ENCODE assay signal across 8 cellular contexts in the genomic region with DNA sequence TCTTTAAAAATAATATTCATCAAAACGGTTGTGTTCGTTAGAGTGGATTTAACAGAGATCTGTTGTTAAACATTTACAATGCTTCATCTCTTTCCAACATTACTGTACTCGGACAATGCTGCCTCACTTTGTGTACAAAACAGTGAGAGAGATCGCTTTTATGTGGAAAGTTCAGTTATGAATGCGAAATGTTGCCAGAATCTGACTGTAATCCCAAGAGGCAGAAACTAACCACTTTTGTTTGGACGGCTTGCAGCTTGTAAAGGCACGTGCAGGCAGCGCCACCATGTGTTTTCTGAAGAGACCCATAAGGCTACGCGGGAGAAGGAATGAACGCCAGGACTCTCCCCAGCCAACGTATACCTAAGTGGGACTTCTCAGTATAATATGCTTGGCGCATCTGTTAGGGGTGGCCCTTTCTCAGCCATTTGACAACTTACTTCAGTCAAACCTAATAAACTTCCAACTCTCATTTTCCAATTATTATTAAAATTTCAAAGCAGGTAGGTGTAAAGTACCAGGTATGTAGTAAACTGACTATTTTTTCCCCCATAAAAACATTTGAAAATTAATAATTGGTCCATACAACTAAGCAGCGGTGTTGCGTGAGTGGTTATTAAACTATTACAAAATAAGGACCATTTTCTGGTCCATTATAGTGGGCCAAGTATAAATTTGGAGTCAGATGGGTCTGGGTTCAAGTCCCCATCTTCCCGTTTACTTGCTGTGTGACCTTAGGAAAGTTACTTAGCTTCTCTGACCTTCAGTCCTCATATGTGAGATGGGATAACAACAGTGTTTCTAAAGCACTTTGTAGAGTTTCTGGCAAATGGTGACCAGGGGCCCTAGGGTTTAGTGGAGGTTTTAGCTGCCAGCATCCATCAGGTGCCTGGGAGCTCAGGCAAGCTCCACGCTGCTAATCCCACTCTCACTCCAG. TPM values are rescaled to one million over a fixed set of nuclear protein-coding genes. Genes with fewer than 3 reads are reported as not detected.
DNase-seq lines count a peak whose midpoint lies in the region; ATAC-seq, FAIRE-seq and TF ChIP-seq lines count a peak whose summit lies in the region.

No MANE protein-coding gene starts in this region.

- H3K9ac ChIP-seq in HepG2 (ENCODE audit: insufficient read depth, low read depth, low read length) = no peak overlapping the region

- no peak overlapping the region for H3K27ac Mint-ChIP-seq in activated CD4-positive, alpha-beta T cell treated with anti-CD3 and anti-CD28 coated beads, Interleukin-2, amount 10 ng/mL, durations not matched to agents 24 days and 14 days

- H2AFZ ChIP-seq in ACC112 (ENCODE audit: low read length, unreplicated experiment) (no peak overlapping the region), HepG2 (ENCODE audit: low read length) (no peak overlapping the region)

- peaks cover 45% of the 10 kb centered on the region for H3K27me3 ChIP-seq in ACC112 (ENCODE audit: insufficient read depth, low read length)
- H3K27me3 ChIP-seq in HepG2 (ENCODE audit: control insufficient read depth in 1 of 2, insufficient read depth in 2 of 2, low read length in 2 of 2) = peaks cover 0 to 14% of the 10 kb centered on the region in 2 experiments; a peak in 3 of 5 replicates

- H3K4me1 Mint-ChIP-seq in activated CD4-positive, alpha-beta T cell treated with anti-CD3 and anti-CD28 coated beads, Interleukin-2, amount 10 ng/mL, durations not matched to agents 24 days and 14 days = peaks cover 17% of the 10 kb centered on the region

- H3K36me3 Mint-ChIP-seq in activated CD4-positive, alpha-beta T cell treated with anti-CD3 and anti-CD28 coated beads, Interleukin-2, amount 10 ng/mL, durations not matched to agents 24 days and 14 days (ENCODE audit: low read depth) = no peaks in the 10 kb centered on the region

- ATAC-seq in GM18505 (IDR thresholded peaks at IDR 0.05; ENCODE audit: unreplicated experiment) (peak; percentile 86), HG03342 (IDR thresholded peaks at IDR 0.05; ENCODE audit: unreplicated experiment) (peak; percentile 88), HepG2 (peak; percentile 90)

- H3K4me1 ChIP-seq in ACC112 (ENCODE audit: control insufficient read depth, insufficient read depth, low read length, unreplicated experiment) (peaks cover 18% of the 10 kb centered on the region), HepG2 (ENCODE audit: insufficient read depth, low read length) (peaks cover 31% of the 10 kb centered on the region)

- H3K36me3 ChIP-seq in ACC112 (ENCODE audit: insufficient read depth, low read length) (no peaks in the 10 kb centered on the region), HepG2 (replicated peaks in 1 of 2; ENCODE audit: control insufficient read depth in 1 of 2, insufficient read depth in 2 of 2, low read length in 2 of 2) (no peaks in the 10 kb centered on the region)

- in situ Hi-C loops in HepG2 (cut with HindIII; ENCODE audit: extremely low pct_ligation_motif_present, low pct_unique_long_range_greater_than_20kb) = loop anchor here (5.0 kb wide), 1 partner anchor 548 kb away; no protein-coding TSS in a partner anchor

- no peak for TF ChIP-seq EP300 in HepG2 (IDR thresholded peaks at IDR 0.05; ENCODE audit: low read depth in 2 of 2, low read length in 2 of 2)
- TF ChIP-seq EP300 in HepG2 (CRISPR knock-in tag; IDR thresholded peaks at IDR 0.05; ENCODE audit: borderline replicate concordance) = no peak

- H3K27ac ChIP-seq in ACC112 (ENCODE audit: low read depth, low read length) (no peak overlapping the region), HepG2 (ENCODE audit: extremely low read length, insufficient read depth, low read length) (no peak overlapping the region)

- peaks cover 36% of the 10 kb centered on the region for H3K27me3 Mint-ChIP-seq in activated CD4-positive, alpha-beta T cell treated with anti-CD3 and anti-CD28 coated beads, Interleukin-2, amount 10 ng/mL, durations not matched to agents 24 days and 14 days

- TF ChIP-seq POLR2A in GM18505 (IDR thresholded peaks at IDR 0.05; ENCODE audit: borderline replicate concordance, extremely low read depth, insufficient read depth, insufficient read length) (no peak), HepG2 (IDR thresholded peaks at IDR 0.05; ENCODE audit: insufficient read depth in 1 of 2, low read depth in 2 of 2, low read length in 2 of 2) (no peak)

- H3K4me3 Mint-ChIP-seq in activated CD4-positive, alpha-beta T cell treated with anti-CD3 and anti-CD28 coated beads, Interleukin-2, amount 10 ng/mL, durations not matched to agents 24 days and 14 days = no peak overlapping the region

- H3K9me3 ChIP-seq in HepG2 (ENCODE audit: low read length) = no peaks in the 10 kb centered on the region

- WGBS in HepG2 (ENCODE audit: low lambda C conversion rate) = 13% methylated on average over 17 of the region's 17 CpGs

- DNase-seq in NCI-H460 (ENCODE audit: extremely low read depth, low read depth) (peak; percentile 70), dedifferentiated amniotic fluid mesenchymal stem cell (ENCODE audit: extremely low spot score) (peak; percentile 95), HepG2 (ENCODE audit: low spot score) (peak; percentile 76)
- peak; percentile 87 for DNase-seq in activated CD4-positive, alpha-beta T cell treated with anti-CD3 and anti-CD28 coated beads, Interleukin-2, amount 10 ng/mL, durations not matched to agents 24 days and 14 days
- peak; percentile 40 to 48 for DNase-seq in stimulated activated CD4-positive, alpha-beta T cell treated with anti-CD3 and anti-CD28 coated beads, Interleukin-4, amount 100 ng/mL, for 48 hours (ENCODE audit: low read depth in 2 of 2)

- CTCF ChIA-PET in HepG2 (lab: Yijun Ruan, JAX; ENCODE audit: low intra/inter-chr PET ratio, low total read pairs) = interaction anchor here (1.7 kb wide), 1 partner anchor 549 kb away, joined by 27 read pairs; no protein-coding TSS in a partner anchor

- H4K20me1 ChIP-seq in HepG2 (ENCODE audit: insufficient read depth, low read length) = no peaks in the 10 kb centered on the region

- intact Hi-C loops in activated CD4-positive, alpha-beta T cell treated with anti-CD3 and anti-CD28 coated beads, Interleukin-2, amount 10 ng/mL, durations not matched to agents 24 days and 14 days (cut with micrococcal nuclease) = loop anchor here (1.0 to 10.0 kb wide), 4 partner anchors 21 to 1375 kb away; partner anchors contain the start of gene RALBP1
- intact Hi-C loops in HepG2 (cut with micrococcal nuclease; ENCODE audit: unreplicated experiment) = loop anchor here (1.0 kb wide), 1 partner anchor 549 kb away; no protein-coding TSS in a partner anchor

- POLR2A ChIA-PET in HepG2 (lab: Yijun Ruan, JAX) = no interaction called here

- peak; percentile 87 for TF ChIP-seq RAD21 in HepG2 (CRISPR knock-in tag; IDR thresholded peaks at IDR 0.05)

- no peaks in the 10 kb centered on the region for H3K9me3 Mint-ChIP-seq in activated CD4-positive, alpha-beta T cell treated with anti-CD3 and anti-CD28 coated beads, Interleukin-2, amount 10 ng/mL, durations not matched to agents 24 days and 14 days

- peak; percentile 91 for TF ChIP-seq CTCF in HepG2 (CRISPR knock-in tag; IDR thresholded peaks at IDR 0.05)

- no TSS peak for BruUV-seq in HepG2 (replicated peaks; lab: Mats Ljungman, UMichigan)

- no peaks in the 10 kb centered on the region for H3K79me2 ChIP-seq in ACC112 (ENCODE audit: control insufficient read depth, insufficient read depth, low read length, unreplicated experiment)
- no peaks in the 10 kb centered on the region for H3K79me2 ChIP-seq in HepG2 (ENCODE audit: insufficient read depth, low read length)

- peak overlapping the region; percentile 57 for H3K4me2 ChIP-seq in HepG2 (ENCODE audit: low read depth, low read length)

- peak; percentile 86 for FAIRE-seq in HepG2 (lab: Jason Lieb, UNC)

- H3K4me3 ChIP-seq in ACC112 (ENCODE audit: low read depth, low read length) (peak overlapping the region; percentile 20; the same call in 1 of the 2 replicates), HepG2 (replicated peaks in 1 of 3; ENCODE audit: insufficient read depth in 1 of 3, low read depth in 2 of 3, low read length in 3 of 3) (no peak overlapping the region)

TF ChIP-seq in HepG2, 621 proteins besides CTCF, POLR2A, EP300 and RAD21 (continues in another document):
- TF ChIP-seq HHEX (CRISPR knock-in tag; IDR thresholded peaks at IDR 0.05) = no peak
- no peak for TF ChIP-seq ZFYVE20 (CRISPR knock-in tag; IDR thresholded peaks at IDR 0.05; ENCODE audit: borderline replicate concordance, low read depth)
- TF ChIP-seq ZNF430 (CRISPR knock-in tag; IDR thresholded peaks at IDR 0.05) = no peak
- TF ChIP-seq HOXA3 (CRISPR knock-in tag; IDR thresholded peaks at IDR 0.05) = no peak; the same call in 1 of the 2 replicates
- TF ChIP-seq NFIC (IDR thresholded peaks at IDR 0.05; ENCODE audit: low read length) = no peak
- TF ChIP-seq EHMT2 (IDR thresholded peaks at IDR 0.05; ENCODE audit: borderline replicate concordance, low read depth, low read length) = no peak
- no peak for TF ChIP-seq ZNF446 (CRISPR knock-in tag; IDR thresholded peaks at IDR 0.05)

RNA-seq across cellular contexts. Expression of gene NAPG, which starts 5.6 kb away (rescaled TPM):
- total RNA-seq in NCI-H460 (2014; rRNA removed; shearing (Covaris generic)) = 27.0 and 30.8 TPM in 2 replicates
- 33.3 and 39.7 TPM in 2 replicates for polyA plus RNA-seq in NCI-H460 (2014; cell fraction: nucleus; rRNA removed)
- 36.4 and 38.7 TPM in 2 replicates for total RNA-seq in activated CD4-positive, alpha-beta T cell treated with anti-CD3 and anti-CD28 coated beads, Interleukin-2, amount 10 ng/mL, durations not matched to agents 24 days and 14 days
- 34.4 and 46.0 TPM in 2 replicates for total RNA-seq in HepG2 (2016; rRNA removed; fragmentation: Illumina TruSeq; extraction: Trizol)
- 13.1 and 18.0 TPM in 2 replicates for total RNA-seq in HepG2 (2016; cell fraction: cytosol; rRNA removed; fragmentation: Illumina TruSeq; extraction: Trizol; ENCODE audit: low read depth)
- total RNA-seq in HepG2 (2016; cell fraction: insoluble cytoplasmic fraction; rRNA removed; fragmentation: Illumina TruSeq; extraction: Trizol) = 33.7 and 49.2 TPM in 2 replicates
- 16.7 and 21.2 TPM in 2 replicates for total RNA-seq in HepG2 (2016; cell fraction: membrane; rRNA removed; fragmentation: Illumina TruSeq; extraction: Trizol)
- total RNA-seq in HepG2 (2016; cell fraction: nucleus; rRNA removed; fragmentation: Illumina TruSeq; extraction: Trizol) = 34.5 and 35.6 TPM in 2 replicates
- polyA plus RNA-seq in HepG2 (2011; rRNA removed) = 17.0 and 19.8 TPM in 2 replicates
- polyA plus RNA-seq in HepG2 (2011; cell fraction: cytosol; rRNA removed) = 7.7 and 11.1 TPM in 2 replicates
- 10.3 and 13.3 TPM in 2 replicates for polyA plus RNA-seq in HepG2 (2011; cell fraction: nucleus; rRNA removed)
- polyA plus RNA-seq in HepG2 (2012) = 15.2 and 17.1 TPM in 2 replicates
- polyA plus RNA-seq in HepG2 (2016; cell fraction: cytosol; fragmentation: Illumina TruSeq; extraction: Trizol; ENCODE audit: low read depth) = 3.7 and 4.1 TPM in 2 replicates
- polyA plus RNA-seq in HepG2 (2016; cell fraction: insoluble cytoplasmic fraction; fragmentation: Illumina TruSeq; extraction: Trizol; ENCODE audit: low read depth) = 31.6 and 34.5 TPM in 2 replicates
- 7.1 and 7.2 TPM in 2 replicates for polyA plus RNA-seq in HepG2 (2016; cell fraction: membrane; fragmentation: Illumina TruSeq; extraction: Trizol; ENCODE audit: low read depth)
- 35.2 and 40.1 TPM in 2 replicates for polyA plus RNA-seq in HepG2 (2016; cell fraction: nucleus; fragmentation: Illumina TruSeq; extraction: Trizol; ENCODE audit: insufficient read depth, low read depth)
- polyA minus RNA-seq in HepG2 (2011; rRNA and poly(A)+ RNA removed; ENCODE audit: low replicate concordance) = 13.9 and 14.1 TPM in 2 replicates
- 13.5 and 15.2 TPM in 2 replicates for polyA minus RNA-seq in HepG2 (2011; cell fraction: cytosol; rRNA and poly(A)+ RNA removed)
- polyA minus RNA-seq in HepG2 (2011; cell fraction: nucleus; rRNA and poly(A)+ RNA removed) = 40.4 and 42.6 TPM in 2 replicates

Comparison
In these comparisons a context has a peak if more than half of its experiments do, and no peak if none do; other contexts are left out.
1. DNase-seq: peak in every context shown above with its lines; median percentile 95 in dedifferentiated amniotic fluid mesenchymal stem cell; 87 in activated CD4-positive, alpha-beta T cell treated with anti-CD3 and anti-CD28 coated beads, Interleukin-2, amount 10 ng/mL, durations not matched to agents 24 days and 14 days; 76 in HepG2; 70 in NCI-H460; 44 in stimulated activated CD4-positive, alpha-beta T cell treated with anti-CD3 and anti-CD28 coated beads, Interleukin-4, amount 100 ng/mL, for 48 hours.